Comparison of ENCODE assay signal across 24 cellular contexts in the genomic region with DNA sequence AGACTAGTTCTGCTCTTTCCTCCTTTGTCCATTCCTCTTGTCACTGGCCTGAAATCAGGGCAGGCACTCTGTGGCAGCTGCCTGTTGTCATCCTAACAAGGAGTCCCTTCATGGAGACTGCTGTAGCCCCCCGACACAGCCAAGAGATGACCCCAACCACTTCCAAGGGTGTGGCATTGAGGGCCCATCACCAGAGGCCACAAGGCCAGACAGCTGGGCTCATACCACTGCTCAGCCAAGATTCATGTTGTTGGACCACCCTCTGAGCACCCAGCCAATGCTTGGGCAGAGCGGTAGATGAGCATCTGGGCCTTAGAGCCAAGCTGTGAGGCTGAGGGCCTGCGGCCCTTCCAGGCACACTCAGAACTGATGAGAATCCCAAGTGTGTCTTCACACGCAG.
"Had no signal": no experiment of that assay in that cellular context is flagged by ENCODE, and none has a peak within 500 bp of the region (broad histone marks: within the 10 kb centered on the region; RNA-seq: fewer than 3 reads in every experiment).

No MANE protein-coding gene starts in this region.

- H3K36me3 Mint-ChIP-seq: activated CD4-positive, alpha-beta memory T cell treated with anti-CD3 and anti-CD28 coated beads for 36 hours; activated naive CD4-positive, alpha-beta T cell treated with anti-CD3 and anti-CD28 coated beads, Interleukin-2, amount 10 ng/mL, durations not matched to agents 7 days and 5 days; activated naive CD4-positive, alpha-beta T cell treated with anti-CD3 and anti-CD28 coated beads, Interleukin-2, amount 50 U/mL, for 72 hours; activated naive CD8-positive, alpha-beta T cell treated with anti-CD3 and anti-CD28 coated beads, Interleukin-2, amount 10 ng/mL, durations not matched to agents 7 days and 5 days; brain had no signal

- H3K27me3 ChIP-seq: ascending aorta, breast epithelium had no signal

- H3K27me3 Mint-ChIP-seq: activated CD4-positive, alpha-beta memory T cell treated with anti-CD3 and anti-CD28 coated beads for 36 hours; activated CD4-positive, alpha-beta T cell treated with anti-CD3 and anti-CD28 coated beads for 36 hours; activated CD4-positive, alpha-beta T cell treated with anti-CD3 and anti-CD28 coated beads, Interleukin-2, amount 10 ng/mL, durations not matched to agents 24 days and 14 days; activated T-cell treated with anti-CD3 and anti-CD28 coated beads, Interleukin-2, amount 50 U/mL, for 24 hours; brain had no signal

- H3K27ac Mint-ChIP-seq: activated CD4-positive, alpha-beta memory T cell treated with anti-CD3 and anti-CD28 coated beads for 36 hours; activated CD4-positive, alpha-beta T cell treated with anti-CD3 and anti-CD28 coated beads for 36 hours; activated CD4-positive, alpha-beta T cell treated with anti-CD3 and anti-CD28 coated beads, Interleukin-2, amount 10 ng/mL, durations not matched to agents 24 days and 14 days; activated naive CD4-positive, alpha-beta T cell treated with anti-CD3 and anti-CD28 coated beads, Interleukin-2, amount 10 ng/mL, durations not matched to agents 7 days and 5 days; activated naive CD4-positive, alpha-beta T cell treated with anti-CD3 and anti-CD28 coated beads, Interleukin-2, amount 50 U/mL, for 72 hours; activated naive CD8-positive, alpha-beta T cell treated with anti-CD3 and anti-CD28 coated beads, Interleukin-2, amount 10 ng/mL, durations not matched to agents 7 days and 5 days; activated T-cell treated with anti-CD3 and anti-CD28 coated beads, Interleukin-2, amount 50 U/mL, for 24 hours; activated T-cell treated with anti-CD3 and anti-CD28 coated beads, Interleukin-2, amount 50 U/mL, for 72 hours; T-helper 17 cell; T-helper 2 cell treated with Interferon-gamma antibody and Interleukin-4, amounts not matched to agents 5 μg/mL and 100 μg/mL, for 36 hours had no signal

- H3K9me3 Mint-ChIP-seq: activated CD4-positive, alpha-beta memory T cell treated with anti-CD3 and anti-CD28 coated beads for 36 hours; activated CD4-positive, alpha-beta T cell treated with anti-CD3 and anti-CD28 coated beads, Interleukin-2, amount 10 ng/mL, durations not matched to agents 24 days and 14 days; activated naive CD4-positive, alpha-beta T cell treated with anti-CD3 and anti-CD28 coated beads, Interleukin-2, amount 10 ng/mL, durations not matched to agents 7 days and 5 days; activated naive CD8-positive, alpha-beta T cell treated with anti-CD3 and anti-CD28 coated beads, Interleukin-2, amount 10 ng/mL, durations not matched to agents 7 days and 5 days; activated T-cell treated with anti-CD3 and anti-CD28 coated beads, Interleukin-2, amount 50 U/mL, for 24 hours; activated T-cell treated with anti-CD3 and anti-CD28 coated beads, Interleukin-2, amount 50 U/mL, for 72 hours; T-helper 2 cell treated with Interferon-gamma antibody and Interleukin-4, amounts not matched to agents 5 μg/mL and 100 μg/mL, for 36 hours had no signal

- H3K4me3 Mint-ChIP-seq: activated CD4-positive, alpha-beta memory T cell treated with anti-CD3 and anti-CD28 coated beads for 36 hours; activated CD4-positive, alpha-beta T cell treated with anti-CD3 and anti-CD28 coated beads for 36 hours; activated CD4-positive, alpha-beta T cell treated with anti-CD3 and anti-CD28 coated beads, Interleukin-2, amount 10 ng/mL, durations not matched to agents 24 days and 14 days; activated naive CD4-positive, alpha-beta T cell treated with anti-CD3 and anti-CD28 coated beads, Interleukin-2, amount 10 ng/mL, durations not matched to agents 7 days and 5 days; activated naive CD8-positive, alpha-beta T cell treated with anti-CD3 and anti-CD28 coated beads, Interleukin-2, amount 10 ng/mL, durations not matched to agents 7 days and 5 days; activated T-cell treated with anti-CD3 and anti-CD28 coated beads, Interleukin-2, amount 50 U/mL, for 24 hours; activated T-cell treated with anti-CD3 and anti-CD28 coated beads, Interleukin-2, amount 50 U/mL, for 72 hours; brain; T-helper 17 cell; T-helper 2 cell treated with Interferon-gamma antibody and Interleukin-4, amounts not matched to agents 5 μg/mL and 100 μg/mL, for 36 hours had no signal

- H3K27ac ChIP-seq: ascending aorta, breast epithelium, cardiac muscle cell had no signal

- H3K36me3 ChIP-seq: ascending aorta, breast epithelium, cardiac muscle cell had no signal

- DNase-seq: activated CD4-positive, alpha-beta memory T cell treated with anti-CD3 and anti-CD28 coated beads for 36 hours; activated CD4-positive, alpha-beta T cell treated with anti-CD3 and anti-CD28 coated beads for 36 hours; activated CD4-positive, alpha-beta T cell treated with anti-CD3 and anti-CD28 coated beads, Interleukin-2, amount 10 ng/mL, durations not matched to agents 24 days and 14 days; activated CD4-positive, CD25-positive, alpha-beta regulatory T cell; activated CD4-positive, CD25-positive, alpha-beta regulatory T cell treated with anti-CD3 and anti-CD28 coated beads, Interleukin-2, amount 50 U/mL, for 72 hours; activated CD8-positive, alpha-beta memory T cell treated with anti-CD3 and anti-CD28 coated beads, Interleukin-2, amount 50 U/mL, for 48 hours; activated gamma-delta T cell; activated naive CD4-positive, alpha-beta T cell; activated naive CD4-positive, alpha-beta T cell treated with anti-CD3 and anti-CD28 coated beads, Interleukin-2, amount 10 ng/mL, durations not matched to agents 7 days and 5 days; activated naive CD8-positive, alpha-beta T cell treated with anti-CD3 and anti-CD28 coated beads, Interleukin-2, amount 10 ng/mL, durations not matched to agents 7 days and 5 days; activated T-cell treated with anti-CD3 and anti-CD28 coated beads for 4 hours; activated T-cell treated with anti-CD3 and anti-CD28 coated beads, Interleukin-2, amount 50 U/mL, for 24 hours; activated T-cell treated with anti-CD3 and anti-CD28 coated beads, Interleukin-2, amount 50 U/mL, for 72 hours; effector CD8-positive, alpha-beta T cell; foreskin fibroblast; T-helper 1 cell; T-helper 17 cell had no signal

- ATAC-seq: activated CD4-positive, alpha-beta T cell treated with anti-CD3 and anti-CD28 coated beads for 36 hours; activated naive CD4-positive, alpha-beta T cell treated with anti-CD3 and anti-CD28 coated beads, Interleukin-2, amount 50 U/mL, for 72 hours; activated T-cell treated with anti-CD3 and anti-CD28 coated beads, Interleukin-2, amount 50 U/mL, for 72 hours; esophagus mucosa; T-helper 17 cell had no signal

- H3K9me3 ChIP-seq: ascending aorta, breast epithelium had no signal

- H3K4me3 ChIP-seq: ascending aorta, breast epithelium, cardiac muscle cell had no signal

- H3K4me1 Mint-ChIP-seq: activated CD4-positive, alpha-beta T cell treated with anti-CD3 and anti-CD28 coated beads for 36 hours; activated CD4-positive, alpha-beta T cell treated with anti-CD3 and anti-CD28 coated beads, Interleukin-2, amount 10 ng/mL, durations not matched to agents 24 days and 14 days; activated naive CD4-positive, alpha-beta T cell treated with anti-CD3 and anti-CD28 coated beads, Interleukin-2, amount 10 ng/mL, durations not matched to agents 7 days and 5 days; T-helper 17 cell had no signal

- H3K4me1 ChIP-seq: ascending aorta, breast epithelium had no signal
